ENCODE assay signal across 19 cellular contexts in genomic region chr4:36388710-36389109, GRCh38.
"Had no signal": no experiment of that assay in that cellular context is flagged by ENCODE, and none has a peak within 500 bp of the region (broad histone marks: within the 10 kb centered on the region; RNA-seq: fewer than 3 reads in every experiment).

No MANE protein-coding gene starts in this region.

- ATAC-seq: activated naive CD4-positive, alpha-beta T cell treated with anti-CD3 and anti-CD28 coated beads, Interleukin-2, amount 50 U/mL, for 72 hours; heart left ventricle; sciatic nerve; stimulated activated effector memory CD8-positive, alpha-beta T cell treated with anti-CD3 and anti-CD28 coated beads, Interleukin-12 subunit alpha, Interleukin-12 subunit beta, amount 100 ng/mL, for 72 hours had no signal

- H3K27me3 ChIP-seq: heart left ventricle, suprapubic skin, transverse colon had no signal

- H3K9me3 ChIP-seq: heart left ventricle, stomach, suprapubic skin, transverse colon had no signal

- H3K4me3 Mint-ChIP-seq: activated B cell treated with CpG ODN at 0.5 μM for 24 hours; activated CD4-positive, alpha-beta memory T cell treated with anti-CD3 and anti-CD28 coated beads, Interleukin-2, amount 10 ng/mL, durations not matched to agents 7 days and 5 days; stimulated activated effector memory CD8-positive, alpha-beta T cell treated with anti-CD3 and anti-CD28 coated beads, Interleukin-12 subunit alpha, Interleukin-12 subunit beta, amount 100 ng/mL, for 72 hours had no signal

- H3K36me3 Mint-ChIP-seq: activated naive CD4-positive, alpha-beta T cell treated with anti-CD3 and anti-CD28 coated beads, Interleukin-2, amount 50 U/mL, for 72 hours; stimulated activated effector memory CD8-positive, alpha-beta T cell treated with anti-CD3 and anti-CD28 coated beads, Interleukin-12 subunit alpha, Interleukin-12 subunit beta, amount 100 ng/mL, for 72 hours had no signal

- H3K27ac ChIP-seq: heart left ventricle, stomach, suprapubic skin, transverse colon had no signal

- H3K27ac Mint-ChIP-seq: activated B cell treated with CpG ODN at 0.5 μM for 24 hours; activated CD4-positive, alpha-beta memory T cell treated with anti-CD3 and anti-CD28 coated beads, Interleukin-2, amount 10 ng/mL, durations not matched to agents 7 days and 5 days; activated naive CD4-positive, alpha-beta T cell treated with anti-CD3 and anti-CD28 coated beads, Interleukin-2, amount 50 U/mL, for 72 hours; stimulated activated effector memory CD8-positive, alpha-beta T cell treated with anti-CD3 and anti-CD28 coated beads, Interleukin-12 subunit alpha, Interleukin-12 subunit beta, amount 100 ng/mL, for 72 hours had no signal

- H3K4me1 ChIP-seq: stomach, suprapubic skin had no signal

- H3K4me3 ChIP-seq: heart left ventricle, stomach, suprapubic skin, transverse colon had no signal

- H3K27me3 Mint-ChIP-seq: activated B cell treated with CpG ODN at 0.5 μM for 24 hours had no signal

- FAIRE-seq: bronchial epithelial cell, endometrium, small intestine, urothelium cell line had no signal

- H3K9me3 Mint-ChIP-seq: activated B cell treated with CpG ODN at 0.5 μM for 24 hours; activated naive CD4-positive, alpha-beta T cell treated with anti-CD3 and anti-CD28 coated beads, Interleukin-2, amount 50 U/mL, for 72 hours; stimulated activated effector memory CD8-positive, alpha-beta T cell treated with anti-CD3 and anti-CD28 coated beads, Interleukin-12 subunit alpha, Interleukin-12 subunit beta, amount 100 ng/mL, for 72 hours had no signal

- H3K36me3 ChIP-seq: heart left ventricle, stomach, suprapubic skin, transverse colon had no signal

- DNase-seq: activated B cell treated with CpG ODN at 0.5 μM for 24 hours; activated CD4-positive, alpha-beta memory T cell treated with anti-CD3 and anti-CD28 coated beads, Interleukin-2, amount 10 ng/mL, durations not matched to agents 7 days and 5 days; activated CD4-positive, alpha-beta T cell treated with anti-CD3 and anti-CD28 coated beads for 48 hours; activated gamma-delta T cell; cortex of kidney; heart left ventricle; islet precursor cell; left cardiac atrium; small intestine; stimulated activated CD4-positive, alpha-beta T cell treated with anti-CD3 and anti-CD28 coated beads, Interleukin-2, amount 100 ng/mL, for 24 hours; stomach; transverse colon had no signal
